1 cellular context compared by ENCODE assay signal in the genomic region with DNA sequence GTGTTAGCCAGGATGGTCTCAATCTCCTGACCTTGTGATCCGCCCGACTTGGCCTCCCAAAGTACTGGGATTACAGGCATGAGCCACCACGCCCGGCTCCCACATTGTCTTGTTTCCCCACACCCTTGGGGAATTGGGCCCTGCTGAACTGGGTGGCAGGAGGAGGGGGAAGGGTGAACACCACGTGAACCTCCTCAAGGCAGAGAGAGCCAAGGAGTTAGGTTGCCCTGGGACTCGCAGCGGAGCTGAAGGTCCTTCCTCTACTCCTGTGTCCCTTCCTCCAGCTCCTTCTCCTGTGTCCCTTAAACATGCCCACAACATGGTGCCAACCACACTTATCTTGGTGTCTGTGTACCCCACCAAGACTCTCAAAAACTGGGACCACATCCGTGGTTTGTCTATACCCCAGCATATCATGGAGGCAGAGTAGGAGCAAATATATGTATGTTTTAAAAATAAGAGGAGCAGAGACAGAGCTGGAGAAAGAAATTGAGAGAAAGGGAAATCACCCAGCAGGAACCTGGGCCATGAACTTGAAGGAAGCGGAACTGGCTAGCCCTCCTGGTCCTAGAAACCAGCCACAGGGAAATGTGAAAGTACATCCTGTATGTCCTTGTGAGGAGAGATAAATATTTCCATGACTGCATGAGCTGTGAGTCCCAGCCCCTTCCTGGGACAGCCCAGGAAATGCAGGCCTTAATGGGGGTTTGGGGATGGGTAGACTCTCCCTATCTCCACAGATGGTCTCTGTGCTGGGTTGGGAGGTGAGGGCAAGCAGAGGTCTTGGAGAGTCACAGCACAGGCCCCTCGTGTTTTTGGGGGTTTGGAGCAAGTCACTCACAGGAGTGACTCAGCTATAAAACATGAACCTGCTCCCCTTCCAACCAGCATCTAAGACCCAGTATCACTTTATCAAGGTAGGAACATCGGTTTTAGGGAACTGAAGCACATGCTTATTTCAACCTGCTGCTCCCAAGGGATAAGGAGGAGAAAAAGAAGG.
TF ChIP-seq lines count a peak whose summit lies in the region.

No MANE protein-coding gene starts in this region.

TF ChIP-seq in K562, 482 proteins besides CTCF, POLR2A, EP300 and RAD21 (continued from another document and continues in another):
- TF ChIP-seq, protein P1, sequence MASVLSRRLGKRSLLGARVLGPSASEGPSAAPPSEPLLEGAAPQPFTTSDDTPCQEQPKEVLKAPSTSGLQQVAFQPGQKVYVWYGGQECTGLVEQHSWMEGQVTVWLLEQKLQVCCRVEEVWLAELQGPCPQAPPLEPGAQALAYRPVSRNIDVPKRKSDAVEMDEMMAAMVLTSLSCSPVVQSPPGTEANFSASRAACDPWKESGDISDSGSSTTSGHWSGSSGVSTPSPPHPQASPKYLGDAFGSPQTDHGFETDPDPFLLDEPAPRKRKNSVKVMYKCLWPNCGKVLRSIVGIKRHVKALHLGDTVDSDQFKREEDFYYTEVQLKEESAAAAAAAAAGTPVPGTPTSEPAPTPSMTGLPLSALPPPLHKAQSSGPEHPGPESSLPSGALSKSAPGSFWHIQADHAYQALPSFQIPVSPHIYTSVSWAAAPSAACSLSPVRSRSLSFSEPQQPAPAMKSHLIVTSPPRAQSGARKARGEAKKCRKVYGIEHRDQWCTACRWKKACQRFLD (CRISPR knock-in tag; IDR thresholded peaks at IDR 0.05): no peak
- TF ChIP-seq TGIF2 (CRISPR knock-in tag; IDR thresholded peaks at IDR 0.05): no peak
- TF ChIP-seq HNRNPUL1 (IDR thresholded peaks at IDR 0.05; ENCODE audit: low read length): no peak
- TF ChIP-seq KDM5B (IDR thresholded peaks at IDR 0.05; ENCODE audit: insufficient replicate concordance, low read depth, low read length): no peak
- no peak for TF ChIP-seq STAG1 (CRISPR knock-in tag; IDR thresholded peaks at IDR 0.05; ENCODE audit: borderline replicate concordance)
- TF ChIP-seq ZNF232 (CRISPR knock-in tag; IDR thresholded peaks at IDR 0.05): no peak
- TF ChIP-seq NELFE (IDR thresholded peaks at IDR 0.05; ENCODE audit: insufficient read depth, insufficient read length): no peak
- TF ChIP-seq KLF13 (tag; IDR thresholded peaks at IDR 0.05; ENCODE audit: borderline replicate concordance, low read depth): no peak
- TF ChIP-seq BCOR (IDR thresholded peaks at IDR 0.05): no peak
- TF ChIP-seq, protein P2, sequence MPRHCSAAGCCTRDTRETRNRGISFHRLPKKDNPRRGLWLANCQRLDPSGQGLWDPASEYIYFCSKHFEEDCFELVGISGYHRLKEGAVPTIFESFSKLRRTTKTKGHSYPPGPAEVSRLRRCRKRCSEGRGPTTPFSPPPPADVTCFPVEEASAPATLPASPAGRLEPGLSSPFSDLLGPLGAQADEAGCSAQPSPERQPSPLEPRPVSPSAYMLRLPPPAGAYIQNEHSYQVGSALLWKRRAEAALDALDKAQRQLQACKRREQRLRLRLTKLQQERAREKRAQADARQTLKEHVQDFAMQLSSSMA (CRISPR knock-in tag; IDR thresholded peaks at IDR 0.05): no peak
- TF ChIP-seq SIX5 (IDR thresholded peaks at IDR 0.05; ENCODE audit: borderline replicate concordance in 1 of 2, insufficient read depth in 1 of 2, low read depth in 1 of 2, low read length in 2 of 2): no peak
- peak; percentile 77 for TF ChIP-seq ARID1B (IDR thresholded peaks at IDR 0.05)
- TF ChIP-seq NONO (IDR thresholded peaks at IDR 0.05; ENCODE audit: low read depth in 2 of 2, low read length in 1 of 2): no peak
- TF ChIP-seq ESRRA (IDR thresholded peaks at IDR 0.05; ENCODE audit: borderline replicate concordance, low read depth): peak; percentile 55
- TF ChIP-seq TEAD2 (tag; IDR thresholded peaks at IDR 0.05): no peak
- TF ChIP-seq, protein P3, sequence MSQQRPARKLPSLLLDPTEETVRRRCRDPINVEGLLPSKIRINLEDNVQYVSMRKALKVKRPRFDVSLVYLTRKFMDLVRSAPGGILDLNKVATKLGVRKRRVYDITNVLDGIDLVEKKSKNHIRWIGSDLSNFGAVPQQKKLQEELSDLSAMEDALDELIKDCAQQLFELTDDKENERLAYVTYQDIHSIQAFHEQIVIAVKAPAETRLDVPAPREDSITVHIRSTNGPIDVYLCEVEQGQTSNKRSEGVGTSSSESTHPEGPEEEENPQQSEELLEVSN (IDR thresholded peaks at IDR 0.05; ENCODE audit: borderline replicate concordance in 1 of 2, extremely low read depth in 1 of 2, insufficient read depth in 1 of 2, insufficient read length in 1 of 2, low read depth in 1 of 2, low read length in 1 of 2, poor library complexity in 1 of 2, severe bottlenecking in 1 of 2): peak in 1 of 2 experiments; percentile 39
- no peak for TF ChIP-seq CHD4 (IDR thresholded peaks at IDR 0.05; ENCODE audit: insufficient read depth, insufficient replicate concordance, low read depth, low read length, poor library complexity, severe bottlenecking)
- peak; percentile 63 to 74 for TF ChIP-seq KDM1A (IDR thresholded peaks at IDR 0.05)
- no peak for TF ChIP-seq FOXA1 (IDR thresholded peaks at IDR 0.05; ENCODE audit: borderline replicate concordance)
- no peak for TF ChIP-seq YBX1 (IDR thresholded peaks at IDR 0.05)
- TF ChIP-seq ZNF212 (CRISPR knock-in tag; IDR thresholded peaks at IDR 0.05): no peak
- TF ChIP-seq TRIM24 (IDR thresholded peaks at IDR 0.05): 0 out of 4 replicates have a peak, but pooled peaks of 1 of the 2 experiments have one; percentile 14
- TF ChIP-seq TOE1 (IDR thresholded peaks at IDR 0.05; ENCODE audit: borderline replicate concordance): no peak
- TF ChIP-seq TOE1 (CRISPR knock-in tag; IDR thresholded peaks at IDR 0.05; ENCODE audit: borderline replicate concordance, low read depth): no peak
- TF ChIP-seq LCOR (CRISPR knock-in tag; IDR thresholded peaks at IDR 0.05): no peak; the same call in 1 of the 2 replicates
- TF ChIP-seq ZNF217 (CRISPR knock-in tag; IDR thresholded peaks at IDR 0.05): no peak
- TF ChIP-seq, protein P4, sequence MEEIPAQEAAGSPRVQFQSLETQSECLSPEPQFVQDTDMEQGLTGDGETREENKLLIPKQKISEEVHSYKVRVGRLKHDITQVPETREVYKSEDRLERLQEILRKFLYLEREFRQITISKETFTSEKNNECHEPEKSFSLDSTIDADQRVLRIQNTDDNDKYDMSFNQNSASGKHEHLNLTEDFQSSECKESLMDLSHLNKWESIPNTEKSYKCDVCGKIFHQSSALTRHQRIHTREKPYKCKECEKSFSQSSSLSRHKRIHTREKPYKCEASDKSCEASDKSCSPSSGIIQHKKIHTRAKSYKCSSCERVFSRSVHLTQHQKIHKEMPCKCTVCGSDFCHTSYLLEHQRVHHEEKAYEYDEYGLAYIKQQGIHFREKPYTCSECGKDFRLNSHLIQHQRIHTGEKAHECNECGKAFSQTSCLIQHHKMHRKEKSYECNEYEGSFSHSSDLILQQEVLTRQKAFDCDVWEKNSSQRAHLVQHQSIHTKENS (CRISPR knock-in tag; IDR thresholded peaks at IDR 0.05): no peak
- TF ChIP-seq, protein P5, sequence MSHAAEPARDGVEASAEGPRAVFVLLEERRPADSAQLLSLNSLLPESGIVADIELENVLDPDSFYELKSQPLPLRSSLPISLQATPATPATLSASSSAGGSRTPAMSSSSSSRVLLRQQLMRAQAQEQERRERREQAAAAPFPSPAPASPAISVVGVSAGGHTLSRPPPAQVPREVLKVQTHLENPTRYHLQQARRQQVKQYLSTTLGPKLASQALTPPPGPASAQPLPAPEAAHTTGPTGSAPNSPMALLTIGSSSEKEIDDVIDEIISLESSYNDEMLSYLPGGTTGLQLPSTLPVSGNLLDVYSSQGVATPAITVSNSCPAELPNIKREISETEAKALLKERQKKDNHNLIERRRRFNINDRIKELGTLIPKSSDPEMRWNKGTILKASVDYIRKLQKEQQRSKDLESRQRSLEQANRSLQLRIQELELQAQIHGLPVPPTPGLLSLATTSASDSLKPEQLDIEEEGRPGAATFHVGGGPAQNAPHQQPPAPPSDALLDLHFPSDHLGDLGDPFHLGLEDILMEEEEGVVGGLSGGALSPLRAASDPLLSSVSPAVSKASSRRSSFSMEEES (CRISPR knock-in tag; IDR thresholded peaks at IDR 0.05): no peak
- no peak for TF ChIP-seq NCOA6 (IDR thresholded peaks at IDR 0.05)
- TF ChIP-seq, protein P6, sequence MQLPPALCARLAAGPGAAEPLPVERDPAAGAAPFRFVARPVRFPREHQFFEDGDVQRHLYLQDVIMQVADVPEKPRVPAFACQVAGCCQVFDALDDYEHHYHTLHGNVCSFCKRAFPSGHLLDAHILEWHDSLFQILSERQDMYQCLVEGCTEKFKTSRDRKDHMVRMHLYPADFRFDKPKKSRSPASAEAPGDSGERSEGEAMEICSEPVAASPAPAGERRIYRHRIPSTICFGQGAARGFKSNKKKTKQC (CRISPR knock-in tag; IDR thresholded peaks at IDR 0.05): no peak
- no peak for TF ChIP-seq BRCA1 (IDR thresholded peaks at IDR 0.05)
- no peak for TF ChIP-seq BRCA1 (CRISPR knock-in tag; IDR thresholded peaks at IDR 0.05)
- TF ChIP-seq SMARCC2 (IDR thresholded peaks at IDR 0.05; ENCODE audit: low read depth): no peak
- no peak for TF ChIP-seq RBM15 (IDR thresholded peaks at IDR 0.05; ENCODE audit: insufficient read depth, low read length)
- TF ChIP-seq RBM39 (optimal IDR thresholded peaks at IDR 0.05; ENCODE audit: low read depth, low read length): no peak
- TF ChIP-seq TAL1 (IDR thresholded peaks at IDR 0.05): peak; percentile 66
- TF ChIP-seq, protein P7, sequence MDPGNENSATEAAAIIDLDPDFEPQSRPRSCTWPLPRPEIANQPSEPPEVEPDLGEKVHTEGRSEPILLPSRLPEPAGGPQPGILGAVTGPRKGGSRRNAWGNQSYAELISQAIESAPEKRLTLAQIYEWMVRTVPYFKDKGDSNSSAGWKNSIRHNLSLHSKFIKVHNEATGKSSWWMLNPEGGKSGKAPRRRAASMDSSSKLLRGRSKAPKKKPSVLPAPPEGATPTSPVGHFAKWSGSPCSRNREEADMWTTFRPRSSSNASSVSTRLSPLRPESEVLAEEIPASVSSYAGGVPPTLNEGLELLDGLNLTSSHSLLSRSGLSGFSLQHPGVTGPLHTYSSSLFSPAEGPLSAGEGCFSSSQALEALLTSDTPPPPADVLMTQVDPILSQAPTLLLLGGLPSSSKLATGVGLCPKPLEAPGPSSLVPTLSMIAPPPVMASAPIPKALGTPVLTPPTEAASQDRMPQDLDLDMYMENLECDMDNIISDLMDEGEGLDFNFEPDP (CRISPR knock-in tag; IDR thresholded peaks at IDR 0.05): no peak
- no peak for TF ChIP-seq ZFPM2 (CRISPR knock-in tag; IDR thresholded peaks at IDR 0.05)
- no peak for TF ChIP-seq SP2 (IDR thresholded peaks at IDR 0.05; ENCODE audit: extremely low read depth, low read depth, low read length, poor library complexity, severe bottlenecking)
- TF ChIP-seq ZNF165 (CRISPR knock-in tag; IDR thresholded peaks at IDR 0.05; ENCODE audit: borderline replicate concordance): no peak
- TF ChIP-seq DIDO1 (tag; IDR thresholded peaks at IDR 0.05; ENCODE audit: low read depth): no peak
- no peak for TF ChIP-seq MTA2 (IDR thresholded peaks at IDR 0.05; ENCODE audit: low read depth)
- TF ChIP-seq ARID2 (IDR thresholded peaks at IDR 0.05): no peak
- TF ChIP-seq, protein P8, sequence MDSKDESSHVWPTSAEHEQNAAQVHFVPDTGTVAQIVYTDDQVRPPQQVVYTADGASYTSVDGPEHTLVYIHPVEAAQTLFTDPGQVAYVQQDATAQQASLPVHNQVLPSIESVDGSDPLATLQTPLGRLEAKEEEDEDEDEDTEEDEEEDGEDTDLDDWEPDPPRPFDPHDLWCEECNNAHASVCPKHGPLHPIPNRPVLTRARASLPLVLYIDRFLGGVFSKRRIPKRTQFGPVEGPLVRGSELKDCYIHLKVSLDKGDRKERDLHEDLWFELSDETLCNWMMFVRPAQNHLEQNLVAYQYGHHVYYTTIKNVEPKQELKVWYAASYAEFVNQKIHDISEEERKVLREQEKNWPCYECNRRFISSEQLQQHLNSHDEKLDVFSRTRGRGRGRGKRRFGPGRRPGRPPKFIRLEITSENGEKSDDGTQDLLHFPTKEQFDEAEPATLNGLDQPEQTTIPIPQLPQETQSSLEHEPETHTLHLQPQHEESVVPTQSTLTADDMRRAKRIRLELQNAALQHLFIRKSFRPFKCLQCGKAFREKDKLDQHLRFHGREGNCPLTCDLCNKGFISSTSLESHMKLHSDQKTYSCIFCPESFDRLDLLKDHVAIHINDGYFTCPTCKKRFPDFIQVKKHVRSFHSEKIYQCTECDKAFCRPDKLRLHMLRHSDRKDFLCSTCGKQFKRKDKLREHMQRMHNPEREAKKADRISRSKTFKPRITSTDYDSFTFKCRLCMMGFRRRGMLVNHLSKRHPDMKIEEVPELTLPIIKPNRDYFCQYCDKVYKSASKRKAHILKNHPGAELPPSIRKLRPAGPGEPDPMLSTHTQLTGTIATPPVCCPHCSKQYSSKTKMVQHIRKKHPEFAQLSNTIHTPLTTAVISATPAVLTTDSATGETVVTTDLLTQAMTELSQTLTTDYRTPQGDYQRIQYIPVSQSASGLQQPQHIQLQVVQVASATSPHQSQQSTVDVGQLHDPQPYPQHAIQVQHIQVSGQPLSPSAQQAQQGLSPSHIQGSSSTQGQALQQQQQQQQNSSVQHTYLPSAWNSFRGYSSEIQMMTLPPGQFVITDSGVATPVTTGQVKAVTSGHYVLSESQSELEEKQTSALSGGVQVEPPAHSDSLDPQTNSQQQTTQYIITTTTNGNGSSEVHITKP (IDR thresholded peaks at IDR 0.05; ENCODE audit: partially characterized antibody): no peak
- TF ChIP-seq, protein P9, sequence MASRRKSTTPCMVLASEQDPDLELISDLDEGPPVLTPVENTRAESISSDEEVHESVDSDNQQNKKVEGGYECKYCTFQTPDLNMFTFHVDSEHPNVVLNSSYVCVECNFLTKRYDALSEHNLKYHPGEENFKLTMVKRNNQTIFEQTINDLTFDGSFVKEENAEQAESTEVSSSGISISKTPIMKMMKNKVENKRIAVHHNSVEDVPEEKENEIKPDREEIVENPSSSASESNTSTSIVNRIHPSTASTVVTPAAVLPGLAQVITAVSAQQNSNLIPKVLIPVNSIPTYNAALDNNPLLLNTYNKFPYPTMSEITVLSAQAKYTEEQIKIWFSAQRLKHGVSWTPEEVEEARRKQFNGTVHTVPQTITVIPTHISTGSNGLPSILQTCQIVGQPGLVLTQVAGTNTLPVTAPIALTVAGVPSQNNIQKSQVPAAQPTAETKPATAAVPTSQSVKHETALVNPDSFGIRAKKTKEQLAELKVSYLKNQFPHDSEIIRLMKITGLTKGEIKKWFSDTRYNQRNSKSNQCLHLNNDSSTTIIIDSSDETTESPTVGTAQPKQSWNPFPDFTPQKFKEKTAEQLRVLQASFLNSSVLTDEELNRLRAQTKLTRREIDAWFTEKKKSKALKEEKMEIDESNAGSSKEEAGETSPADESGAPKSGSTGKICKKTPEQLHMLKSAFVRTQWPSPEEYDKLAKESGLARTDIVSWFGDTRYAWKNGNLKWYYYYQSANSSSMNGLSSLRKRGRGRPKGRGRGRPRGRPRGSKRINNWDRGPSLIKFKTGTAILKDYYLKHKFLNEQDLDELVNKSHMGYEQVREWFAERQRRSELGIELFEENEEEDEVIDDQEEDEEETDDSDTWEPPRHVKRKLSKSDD (conservative IDR thresholded peaks at IDR 0.05; ENCODE audit: low read length): no peak
- TF ChIP-seq PRMT5 (CRISPR knock-in tag; IDR thresholded peaks at IDR 0.05): no peak
- no peak; the same call in 1 of the 2 replicates for TF ChIP-seq SOX6 (IDR thresholded peaks at IDR 0.05)
- TF ChIP-seq SAFB (IDR thresholded peaks at IDR 0.05; ENCODE audit: borderline replicate concordance, low read depth, low read length): no peak
- TF ChIP-seq STAT5B (CRISPR knock-in tag; IDR thresholded peaks at IDR 0.05): no peak
